9 cellular contexts compared by ENCODE assay signal in genomic region chr2:118059919-118060478, GRCh38. TPM values are rescaled to one million over a fixed set of nuclear protein-coding genes. Genes with fewer than 3 reads are reported as not detected.
A peak's percentile ranks its signal among the peaks of the same experiment; 100 is the strongest.
DNase-seq lines count a peak whose midpoint lies in the region; TF ChIP-seq lines count a peak whose summit lies in the region.
"Had no signal": no experiment of that assay in that cellular context is flagged by ENCODE, and none has a peak within 500 bp of the region (broad histone marks: within the 10 kb centered on the region; RNA-seq: fewer than 3 reads in every experiment).

No MANE protein-coding gene starts in this region.

- H4K20me1 ChIP-seq in KMS-11 (ENCODE audit: insufficient read depth), result no peaks in the 10 kb centered on the region

- no peaks in the 10 kb centered on the region for H3K79me2 ChIP-seq in KMS-11 (ENCODE audit: insufficient read depth, low read depth)

- H3K9ac ChIP-seq in KMS-11 (no peak overlapping the region), skeletal muscle tissue (ENCODE audit: low read depth in 1 of 3, low read length in 3 of 3) (no peak overlapping the region)

- H3K36me3 ChIP-seq in KMS-11 (ENCODE audit: insufficient read depth) (no peaks in the 10 kb centered on the region), skeletal muscle tissue (ENCODE audit: control insufficient read depth in 3 of 3, insufficient read depth in 3 of 3, low read length in 3 of 3) (no peaks in the 10 kb centered on the region)
- H3K36me3 ChIP-seq: uterus had no signal

- H3K4me2 ChIP-seq in KMS-11, result peak overlapping the region; percentile 36

- H3K27ac ChIP-seq in KMS-11 (peak overlapping the region; percentile 23; the same call in 1 of the 2 replicates), skeletal muscle tissue (ENCODE audit: low read depth, low read length) (peak overlapping the region; percentile 26)
- H3K27ac ChIP-seq: uterus had no signal

- H3K27me3 ChIP-seq in KMS-11 (ENCODE audit: insufficient read depth, low read depth) (no peaks in the 10 kb centered on the region), skeletal muscle tissue (ENCODE audit: control insufficient read depth in 3 of 3, insufficient read depth in 3 of 3, low read length in 3 of 3) (no peaks in the 10 kb centered on the region)
- H3K27me3 ChIP-seq: uterus had no signal

- H3K9me3 ChIP-seq in skeletal muscle tissue (ENCODE audit: control insufficient read depth in 3 of 3, low read length in 3 of 3), result no peaks in the 10 kb centered on the region
- H3K9me3 ChIP-seq: uterus had no signal

- peaks cover 34% of the 10 kb centered on the region for H3K4me1 ChIP-seq in KMS-11 (ENCODE audit: low read depth, poor library complexity, severe bottlenecking)
- H3K4me1 ChIP-seq in skeletal muscle tissue (ENCODE audit: control insufficient read depth in 3 of 3, insufficient read depth in 3 of 3, low read length in 3 of 3), result peaks cover 0 to 5% (median 0%) of the 10 kb centered on the region in 3 donors
- H3K4me1 ChIP-seq: uterus had no signal

- TF ChIP-seq CTCF in KMS-11 (conservative IDR thresholded peaks at IDR 0.05; ENCODE audit: low read depth, low read length) (no peak), cardiac fibroblast (IDR thresholded peaks at IDR 0.05; ENCODE audit: low read depth, low read length) (no peak)

- DNase-seq in SIG-M5 treated with dmso at 0.1 percent for 504 hours (lab: John Stamatoyannopoulos, UW; ENCODE audit: unreplicated experiment) (peak; percentile 28), SIG-M5 (lab: John Stamatoyannopoulos, UW) (no peak), cardiac fibroblast (ENCODE audit: low read depth in 2 of 2) (peak; percentile 72 to 91), SW 1271 (lab: John Stamatoyannopoulos, UW) (no peak)
- DNase-seq in stimulated activated CD4-positive, alpha-beta T cell treated with anti-CD3 and anti-CD28 coated beads, Interleukin-4, amount 100 ng/mL, for 1 hour, result no peak
- no peak for DNase-seq in stimulated activated CD4-positive, alpha-beta T cell treated with anti-CD3 and anti-CD28 coated beads, Interleukin-1b, Interleukin-23, amount 100 ng/mL, for 48 hours
- DNase-seq: uterus had no signal

- H3K4me3 ChIP-seq in KMS-11 (IDR thresholded peaks at IDR 0.05; ENCODE audit: insufficient read depth, low read depth, low read length) (no peak overlapping the region), cardiac fibroblast (replicated peaks in 1 of 2; ENCODE audit: low read depth in 2 of 2, low read length in 2 of 2) (no peak overlapping the region), skeletal muscle tissue (ENCODE audit: low read length in 3 of 3) (no peak overlapping the region)
- H3K4me3 ChIP-seq: uterus had no signal

- H2AFZ ChIP-seq in KMS-11 (ENCODE audit: low read depth), result no peak overlapping the region

RNA-seq across cellular contexts. Expression of gene INSIG2, which starts 28.3 kb away (rescaled TPM):
- 13.0 TPM for total RNA-seq in skeletal muscle tissue

RNA-seq across cellular contexts. Expression of gene CCDC93, which starts 46.1 kb away (rescaled TPM):
- total RNA-seq in skeletal muscle tissue, result 15.7 TPM

Comparison
In these comparisons a context has a peak if more than half of its experiments do, and no peak if none do; other contexts are left out.
1. DNase-seq: peak in SIG-M5 treated with dmso at 0.1 percent for 504 hours (single experiment) and cardiac fibroblast (2 of 2); none in SIG-M5 (single experiment), stimulated activated CD4-positive, alpha-beta T cell treated with anti-CD3 and anti-CD28 coated beads, Interleukin-4, amount 100 ng/mL, for 1 hour (single experiment), stimulated activated CD4-positive, alpha-beta T cell treated with anti-CD3 and anti-CD28 coated beads, Interleukin-1b, Interleukin-23, amount 100 ng/mL, for 48 hours (single experiment) and SW 1271 (0 of 2).